In the genomic region with DNA sequence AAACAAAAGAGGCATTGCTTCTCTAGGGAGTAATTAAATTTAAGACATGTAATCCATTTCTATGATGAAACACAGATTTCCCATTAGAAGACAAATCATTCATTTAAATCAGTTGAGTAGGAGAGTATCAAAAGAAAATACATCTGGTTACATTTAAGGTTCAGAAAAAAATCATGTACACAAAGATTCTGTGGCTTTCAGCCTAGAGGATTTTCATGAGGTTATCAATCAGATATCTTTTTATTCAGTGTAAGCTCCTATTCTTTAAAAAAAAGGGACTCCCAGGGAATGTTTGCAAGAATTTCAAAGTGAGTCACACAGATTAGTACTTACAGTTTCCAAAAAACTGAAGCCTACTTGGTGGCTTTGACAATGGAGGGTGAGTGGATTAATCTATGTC, we compare ENCODE assay signal across 25 cellular contexts. TPM values are rescaled to one million over a fixed set of nuclear protein-coding genes. Genes with fewer than 3 reads are reported as not detected.
DNase-seq lines count a peak whose midpoint lies in the region; TF ChIP-seq lines count a peak whose summit lies in the region.
"Had no signal": no experiment of that assay in that cellular context is flagged by ENCODE, and none has a peak within 500 bp of the region (broad histone marks: within the 10 kb centered on the region; RNA-seq: fewer than 3 reads in every experiment).

No MANE protein-coding gene starts in this region.

- no peak for TF ChIP-seq CTCF in SK-N-SH (IDR thresholded peaks at IDR 0.05)
- no peak for TF ChIP-seq CTCF in fibroblast of the aortic adventitia (IDR thresholded peaks at IDR 0.05; ENCODE audit: insufficient read depth, low read length)
- TF ChIP-seq CTCF in hepatocyte (IDR thresholded peaks at IDR 0.05; ENCODE audit: poor library complexity): no peak

- H2AFZ ChIP-seq in SK-N-SH (ENCODE audit: low read depth) (no peak overlapping the region), hepatocyte (no peak overlapping the region)

- H3K27ac ChIP-seq in SK-N-SH (ENCODE audit: low read depth in 2 of 2, low read length in 1 of 2) (peak overlapping the region; percentile 50 to 73; a peak in 2 of 4 replicates), hepatocyte (no peak overlapping the region)
- H3K27ac ChIP-seq: BLaER1, heart left ventricle, left ventricle myocardium inferior, psoas muscle, tibial nerve had no signal

- H3K79me2 ChIP-seq in SK-N-SH (ENCODE audit: insufficient read depth) (no peaks in the 10 kb centered on the region), hepatocyte (no peaks in the 10 kb centered on the region)

- H3K4me3 ChIP-seq in SK-N-SH (ENCODE audit: low read depth in 2 of 2, low read length in 1 of 2) (no peak overlapping the region), fibroblast of the aortic adventitia (ENCODE audit: low read depth, low read length) (no peak overlapping the region), hepatocyte (no peak overlapping the region)
- H3K4me3 ChIP-seq: BLaER1, heart left ventricle, left ventricle myocardium inferior, MG63, psoas muscle, tibial nerve had no signal

- peak; percentile 64 to 89 for TF ChIP-seq EP300 in SK-N-SH (IDR thresholded peaks at IDR 0.05; ENCODE audit: borderline replicate concordance in 1 of 2, low read depth in 1 of 2, low read length in 1 of 2)

- H4K20me1 ChIP-seq in SK-N-SH (ENCODE audit: insufficient read depth) (no peaks in the 10 kb centered on the region), hepatocyte (ENCODE audit: insufficient read depth, poor library complexity, severe bottlenecking) (no peaks in the 10 kb centered on the region)
- H4K20me1 ChIP-seq: BLaER1 had no signal

- DNase-seq in GM04504 (ENCODE audit: low read depth) (peak; percentile 75), SK-N-SH (no peak), fibroblast of the aortic adventitia (ENCODE audit: low read depth) (peak; percentile 97), NCI-H146 (lab: John Stamatoyannopoulos, UW) (no peak), hepatocyte (ENCODE audit: low spot score) (no peak), DMS79 treated with DMSO at 0.1 percent for 48 hours (lab: John Stamatoyannopoulos, UW) (no peak)
- DNase-seq in stimulated activated CD4-positive, alpha-beta T cell treated with anti-CD3 and anti-CD28 coated beads, Interleukin-12 subunit alpha, Interleukin-12 subunit beta, amount 100 ng/mL, for 4 hours: no peak
- DNase-seq: activated CD4-positive, alpha-beta memory T cell treated with anti-CD3 and anti-CD28 coated beads for 36 hours; activated T-cell treated with anti-CD3 and anti-CD28 coated beads for 4 hours; amniotic stem cell; Calu3; effector CD4-positive, alpha-beta T cell; heart left ventricle; left ventricle myocardium inferior; MG63; NCI-H1694; NCI-H2227 treated with DMSO at 0.1 percent for 48 hours; NCI-H748 treated with DMSO at 0.1 percent for 48 hours; psoas muscle; SIG-M5; small intestine; stimulated activated CD4-positive, alpha-beta T cell treated with anti-CD3 and anti-CD28 coated beads, Interleukin-4, amount 100 ng/mL, for 24 hours had no signal

- no peaks in the 10 kb centered on the region for H3K27me3 ChIP-seq in SK-N-SH (ENCODE audit: insufficient read depth)
- H3K27me3 ChIP-seq in hepatocyte: no peaks in the 10 kb centered on the region
- H3K27me3 ChIP-seq: BLaER1, heart left ventricle, MG63, tibial nerve had no signal

- H3K9me2 ChIP-seq in SK-N-SH (no peaks in the 10 kb centered on the region), hepatocyte (replicated peaks; ENCODE audit: insufficient read depth) (no peaks in the 10 kb centered on the region)

- no peak overlapping the region for H3K9ac ChIP-seq in SK-N-SH
- H3K9ac ChIP-seq: BLaER1 had no signal

- CTCF ChIA-PET in SK-N-SH (lab: Yijun Ruan, JAX): interaction anchor here (0.6 kb wide), 1 partner anchor 476 kb away, joined by 3 read pairs; no protein-coding TSS in a partner anchor

- H3K4me1 ChIP-seq in SK-N-SH (ENCODE audit: control insufficient read depth in 1 of 2, insufficient read depth in 2 of 2, low read depth in 1 of 2, low read length in 1 of 2): peaks cover 0 to 8% of the 10 kb centered on the region in 2 experiments; a peak in 2 of 4 replicates
- peaks cover 4% of the 10 kb centered on the region for H3K4me1 ChIP-seq in hepatocyte (ENCODE audit: insufficient read depth)
- H3K4me1 ChIP-seq: BLaER1, left ventricle myocardium inferior, psoas muscle had no signal

- H3K4me2 ChIP-seq in SK-N-SH (no peak overlapping the region), hepatocyte (no peak overlapping the region)
- H3K4me2 ChIP-seq: BLaER1 had no signal

- no peak for TF ChIP-seq RAD21 in SK-N-SH (IDR thresholded peaks at IDR 0.05; ENCODE audit: low read length)

- H3K36me3 ChIP-seq in SK-N-SH (replicated peaks in 1 of 2; ENCODE audit: control insufficient read depth in 1 of 2, insufficient read depth in 2 of 2, low read length in 1 of 2): no peaks in the 10 kb centered on the region
- H3K36me3 ChIP-seq in hepatocyte (replicated peaks; ENCODE audit: insufficient read depth, low read depth): no peaks in the 10 kb centered on the region
- H3K36me3 ChIP-seq: BLaER1, heart left ventricle, left ventricle myocardium inferior, MG63, tibial nerve had no signal

- no peaks in the 10 kb centered on the region for H3K9me3 ChIP-seq in SK-N-SH
- no peaks in the 10 kb centered on the region for H3K9me3 ChIP-seq in hepatocyte (ENCODE audit: low read depth)
- H3K9me3 ChIP-seq: BLaER1, heart left ventricle, left ventricle myocardium inferior, MG63, psoas muscle, tibial nerve had no signal

- POLR2A ChIA-PET in SK-N-SH (lab: Yijun Ruan, JAX): no interaction called here

- peaks cover 18% of the 10 kb centered on the region for H3F3A ChIP-seq in SK-N-SH (replicated peaks; ENCODE audit: insufficient read depth)

TF ChIP-seq in SK-N-SH, 30 proteins besides CTCF, POLR2A, EP300 and RAD21 (continues in another document):
- peak; percentile 98 for TF ChIP-seq TCF12 (IDR thresholded peaks at IDR 0.05)
- TF ChIP-seq POLR2AphosphoS5 (IDR thresholded peaks at IDR 0.05; ENCODE audit: low read depth, low read length): peak; percentile 62
- peak; percentile 63 for TF ChIP-seq NFIC (IDR thresholded peaks at IDR 0.05; ENCODE audit: borderline replicate concordance)
- 0 out of 2 replicates have a peak, but pooled peaks have one; percentile 25 for TF ChIP-seq GATA2 (CRISPR knock-in tag; IDR thresholded peaks at IDR 0.05)
- peak; percentile 28 for TF ChIP-seq RXRA (IDR thresholded peaks at IDR 0.05; ENCODE audit: borderline replicate concordance, low read depth)
- TF ChIP-seq, protein P1, sequence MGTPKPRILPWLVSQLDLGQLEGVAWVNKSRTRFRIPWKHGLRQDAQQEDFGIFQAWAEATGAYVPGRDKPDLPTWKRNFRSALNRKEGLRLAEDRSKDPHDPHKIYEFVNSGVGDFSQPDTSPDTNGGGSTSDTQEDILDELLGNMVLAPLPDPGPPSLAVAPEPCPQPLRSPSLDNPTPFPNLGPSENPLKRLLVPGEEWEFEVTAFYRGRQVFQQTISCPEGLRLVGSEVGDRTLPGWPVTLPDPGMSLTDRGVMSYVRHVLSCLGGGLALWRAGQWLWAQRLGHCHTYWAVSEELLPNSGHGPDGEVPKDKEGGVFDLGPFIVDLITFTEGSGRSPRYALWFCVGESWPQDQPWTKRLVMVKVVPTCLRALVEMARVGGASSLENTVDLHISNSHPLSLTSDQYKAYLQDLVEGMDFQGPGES (IDR thresholded peaks at IDR 0.05; ENCODE audit: low read depth, low read length): no peak
- no peak for TF ChIP-seq ELF1 (IDR thresholded peaks at IDR 0.05)
- TF ChIP-seq TEAD4 (IDR thresholded peaks at IDR 0.05; ENCODE audit: borderline replicate concordance, insufficient read depth): peak; percentile 73
- no peak for TF ChIP-seq CHD2 (IDR thresholded peaks at IDR 0.05; ENCODE audit: low read length, partially characterized antibody)
- TF ChIP-seq, protein P2, sequence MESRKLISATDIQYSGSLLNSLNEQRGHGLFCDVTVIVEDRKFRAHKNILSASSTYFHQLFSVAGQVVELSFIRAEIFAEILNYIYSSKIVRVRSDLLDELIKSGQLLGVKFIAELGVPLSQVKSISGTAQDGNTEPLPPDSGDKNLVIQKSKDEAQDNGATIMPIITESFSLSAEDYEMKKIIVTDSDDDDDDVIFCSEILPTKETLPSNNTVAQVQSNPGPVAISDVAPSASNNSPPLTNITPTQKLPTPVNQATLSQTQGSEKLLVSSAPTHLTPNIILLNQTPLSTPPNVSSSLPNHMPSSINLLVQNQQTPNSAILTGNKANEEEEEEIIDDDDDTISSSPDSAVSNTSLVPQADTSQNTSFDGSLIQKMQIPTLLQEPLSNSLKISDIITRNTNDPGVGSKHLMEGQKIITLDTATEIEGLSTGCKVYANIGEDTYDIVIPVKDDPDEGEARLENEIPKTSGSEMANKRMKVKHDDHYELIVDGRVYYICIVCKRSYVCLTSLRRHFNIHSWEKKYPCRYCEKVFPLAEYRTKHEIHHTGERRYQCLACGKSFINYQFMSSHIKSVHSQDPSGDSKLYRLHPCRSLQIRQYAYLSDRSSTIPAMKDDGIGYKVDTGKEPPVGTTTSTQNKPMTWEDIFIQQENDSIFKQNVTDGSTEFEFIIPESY (IDR thresholded peaks at IDR 0.05; ENCODE audit: borderline replicate concordance, low read depth): 0 out of 2 replicates have a peak, but pooled peaks have one; percentile 31
- TF ChIP-seq, protein P3, sequence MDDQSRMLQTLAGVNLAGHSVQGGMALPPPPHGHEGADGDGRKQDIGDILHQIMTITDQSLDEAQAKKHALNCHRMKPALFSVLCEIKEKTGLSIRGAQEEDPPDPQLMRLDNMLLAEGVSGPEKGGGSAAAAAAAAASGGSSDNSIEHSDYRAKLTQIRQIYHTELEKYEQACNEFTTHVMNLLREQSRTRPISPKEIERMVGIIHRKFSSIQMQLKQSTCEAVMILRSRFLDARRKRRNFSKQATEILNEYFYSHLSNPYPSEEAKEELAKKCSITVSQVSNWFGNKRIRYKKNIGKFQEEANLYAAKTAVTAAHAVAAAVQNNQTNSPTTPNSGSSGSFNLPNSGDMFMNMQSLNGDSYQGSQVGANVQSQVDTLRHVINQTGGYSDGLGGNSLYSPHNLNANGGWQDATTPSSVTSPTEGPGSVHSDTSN (IDR thresholded peaks at IDR 0.05): peak; percentile 77

RNA-seq across cellular contexts. Expression of a gene that starts 24.9 kb away (rescaled TPM):
- polyA plus RNA-seq in SK-N-SH (2012; rRNA removed) (0.07 and 0.19 TPM in 2 replicates), hepatocyte (34.5 and 36.2 TPM in 2 replicates)
- 0.14 and 0.18 TPM in 2 replicates for polyA plus RNA-seq in SK-N-SH (2012; cell fraction: cytosol; rRNA removed)
- polyA plus RNA-seq in SK-N-SH (2012; cell fraction: nucleus; rRNA removed): 0.20 and 0.42 TPM in 2 replicates
- total RNA-seq in fibroblast of the aortic adventitia (ENCODE audit: low replicate concordance) (29.0 and 29.5 TPM in 2 replicates), hepatocyte (44.7 and 59.2 TPM in 2 replicates)
- total RNA-seq: activated CD4-positive, alpha-beta memory T cell treated with anti-CD3 and anti-CD28 coated beads for 36 hours had no signal
- polyA plus RNA-seq: IgD-negative memory B cell had no signal

Comparison
In these comparisons a context has a peak if more than half of its experiments do, and no peak if none do; other contexts are left out.
1. DNase-seq: peak in GM04504 (single experiment) and fibroblast of the aortic adventitia (single experiment); none in SK-N-SH (single experiment), NCI-H146 (single experiment), hepatocyte (single experiment), DMS79 treated with DMSO at 0.1 percent for 48 hours (single experiment) and stimulated activated CD4-positive, alpha-beta T cell treated with anti-CD3 and anti-CD28 coated beads, Interleukin-12 subunit alpha, Interleukin-12 subunit beta, amount 100 ng/mL, for 4 hours (single experiment).